1 cellular context compared by ENCODE assay signal in genomic region chr6:44074383-44075136, GRCh38.
TF ChIP-seq lines count a peak whose summit lies in the region.

No MANE protein-coding gene starts in this region.

TF ChIP-seq in GM23338, 12 proteins besides CTCF, POLR2A, EP300 and RAD21 (continued from another document):
- no peak for TF ChIP-seq CREB1 (CRISPR knock-in tag; IDR thresholded peaks at IDR 0.05; ENCODE audit: low read depth)
- no peak for TF ChIP-seq NANOG (IDR thresholded peaks at IDR 0.05; ENCODE audit: borderline replicate concordance)
- TF ChIP-seq EZH2phosphoT487 (IDR thresholded peaks at IDR 0.05; ENCODE audit: unreplicated experiment), result no peak
- TF ChIP-seq POLR2AphosphoS5 (IDR thresholded peaks at IDR 0.05; ENCODE audit: low read depth), result no peak
- TF ChIP-seq ETS1 (IDR thresholded peaks at IDR 0.05), result no peak
- TF ChIP-seq ZNF462 (CRISPR knock-in tag; IDR thresholded peaks at IDR 0.05), result no peak
